15 cellular contexts compared by ENCODE assay signal in the genomic region with DNA sequence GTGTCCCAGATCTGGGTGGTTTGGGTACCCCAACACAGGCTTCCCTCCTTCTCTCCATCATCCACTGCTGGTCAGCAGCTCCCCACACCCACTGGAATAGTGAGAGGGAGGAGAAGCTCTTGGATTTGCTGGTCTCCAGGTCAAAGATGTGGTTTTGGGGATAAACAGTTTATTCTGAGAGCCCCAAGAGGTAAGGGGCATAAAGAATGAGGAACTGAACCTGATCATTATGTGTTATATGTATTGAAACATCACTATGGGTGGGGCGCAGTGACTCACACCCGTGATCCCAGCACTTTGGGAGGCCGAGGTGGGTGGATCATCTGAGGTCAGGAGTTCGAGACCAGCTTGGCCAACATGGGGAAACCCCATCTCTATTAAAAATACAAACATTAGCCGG. TPM values are rescaled to one million over a fixed set of nuclear protein-coding genes. Genes with fewer than 3 reads are reported as not detected.
A peak's percentile ranks its signal among the peaks of the same experiment; 100 is the strongest.
DNase-seq lines count a peak whose midpoint lies in the region; ATAC-seq, FAIRE-seq and TF ChIP-seq lines count a peak whose summit lies in the region.
"Had no signal": no experiment of that assay in that cellular context is flagged by ENCODE, and none has a peak within 500 bp of the region (broad histone marks: within the 10 kb centered on the region; RNA-seq: fewer than 3 reads in every experiment).

No MANE protein-coding gene starts in this region.

- CTCF ChIA-PET in Calu3 (lab: Charles Lee): no interaction called here
- CTCF ChIA-PET in HepG2 (lab: Yijun Ruan, JAX; ENCODE audit: low intra/inter-chr PET ratio, low total read pairs): no interaction called here

- H3K9me3 Mint-ChIP-seq in Calu3 (ENCODE audit: low read depth, unreplicated experiment): no peaks in the 10 kb centered on the region
- no peaks in the 10 kb centered on the region for H3K9me3 Mint-ChIP-seq in dendritic cell treated with granulocyte-macrophage colony-stimulating factor and Interleukin-4, amounts not matched to agents 40 ng/mL and 50 ng/mL, for 4 days

- H3K9me3 ChIP-seq in HepG2 (ENCODE audit: low read length): no peaks in the 10 kb centered on the region
- H3K9me3 ChIP-seq: ascending aorta, heart left ventricle, ovary had no signal

- no peak for TF ChIP-seq RAD21 in HepG2 (CRISPR knock-in tag; IDR thresholded peaks at IDR 0.05)

- no peak overlapping the region for H3K9ac ChIP-seq in HepG2 (ENCODE audit: insufficient read depth, low read depth, low read length)

- in situ Hi-C loops in HepG2 (cut with HindIII; ENCODE audit: extremely low pct_ligation_motif_present, low pct_unique_long_range_greater_than_20kb): no loop called here

- intact Hi-C loops in Calu3 (cut with micrococcal nuclease; ENCODE audit: unreplicated experiment): loop anchor here (10.0 kb wide), 1 partner anchor 229 kb away; no protein-coding TSS in a partner anchor
- intact Hi-C loops in dendritic cell treated with granulocyte-macrophage colony-stimulating factor and Interleukin-4, amounts not matched to agents 40 ng/mL and 50 ng/mL, for 4 days (cut with micrococcal nuclease): no loop called here
- intact Hi-C loops in HepG2 (cut with micrococcal nuclease; ENCODE audit: unreplicated experiment): no loop called here

- H4K20me1 ChIP-seq in HepG2 (ENCODE audit: insufficient read depth, low read length): no peaks in the 10 kb centered on the region

- H3K36me3 Mint-ChIP-seq in Calu3 (ENCODE audit: insufficient read depth, unreplicated experiment): no peaks in the 10 kb centered on the region
- peaks cover 66% of the 10 kb centered on the region for H3K36me3 Mint-ChIP-seq in dendritic cell treated with granulocyte-macrophage colony-stimulating factor and Interleukin-4, amounts not matched to agents 40 ng/mL and 50 ng/mL, for 4 days (ENCODE audit: low read depth)

- peaks cover 15% of the 10 kb centered on the region for H3K27me3 Mint-ChIP-seq in Calu3 (ENCODE audit: unreplicated experiment)
- no peaks in the 10 kb centered on the region for H3K27me3 Mint-ChIP-seq in dendritic cell treated with granulocyte-macrophage colony-stimulating factor and Interleukin-4, amounts not matched to agents 40 ng/mL and 50 ng/mL, for 4 days

- no peak overlapping the region for H3K4me3 Mint-ChIP-seq in Calu3 (ENCODE audit: low read depth, unreplicated experiment)
- H3K4me3 Mint-ChIP-seq in dendritic cell treated with granulocyte-macrophage colony-stimulating factor and Interleukin-4, amounts not matched to agents 40 ng/mL and 50 ng/mL, for 4 days: peak overlapping the region; percentile 20

- no peak for TF ChIP-seq POLR2A in HepG2 (IDR thresholded peaks at IDR 0.05; ENCODE audit: insufficient read depth in 1 of 2, low read depth in 2 of 2, low read length in 2 of 2)

- 43% methylated on average over 5 of the region's 5 CpGs for whole genome bisulfite sequencing in HepG2 (ENCODE audit: low lambda C conversion rate)

- H3K4me2 ChIP-seq in HepG2 (ENCODE audit: low read depth, low read length): no peak overlapping the region

- peaks cover 46% of the 10 kb centered on the region for H3K4me1 ChIP-seq in HepG2 (ENCODE audit: insufficient read depth, low read length)

- DNase-seq in AG08396 (ENCODE audit: low spot score) (peak; percentile 7), Calu3 (peak; percentile 47), SIG-M5 treated with dmso at 0.1 percent for 504 hours (lab: John Stamatoyannopoulos, UW; ENCODE audit: unreplicated experiment) (peak; percentile 72), activated gamma-delta T cell (lab: John Stamatoyannopoulos, UW) (no peak), D721Med (ENCODE audit: insufficient read length, low spot score) (no peak), iPS-NIHi7 (ENCODE audit: extremely low spot score) (no peak), HepG2 (ENCODE audit: low spot score) (no peak)
- DNase-seq: activated CD4-positive, CD25-positive, alpha-beta regulatory T cell treated with anti-CD3 and anti-CD28 coated beads, Interleukin-2, amount 50 U/mL, for 72 hours; C1 segment of cervical spinal cord; heart left ventricle; left ventricle myocardium superior; MM.1S; ovary had no signal

- H3K27me3 ChIP-seq in HepG2 (ENCODE audit: control insufficient read depth in 1 of 2, insufficient read depth in 2 of 2, low read length in 2 of 2): peaks cover 0 to 19% of the 10 kb centered on the region in 2 experiments; a peak in 4 of 5 replicates
- H3K27me3 ChIP-seq: ascending aorta, heart left ventricle, ovary had no signal

- H3K4me3 ChIP-seq in HepG2 (replicated peaks in 1 of 3; ENCODE audit: insufficient read depth in 1 of 3, low read depth in 2 of 3, low read length in 3 of 3): no peak overlapping the region
- H3K4me3 ChIP-seq: ascending aorta, heart left ventricle, ovary had no signal

- no peaks in the 10 kb centered on the region for H3K36me3 ChIP-seq in HepG2 (replicated peaks in 1 of 2; ENCODE audit: control insufficient read depth in 1 of 2, insufficient read depth in 2 of 2, low read length in 2 of 2)
- H3K36me3 ChIP-seq: ascending aorta, ovary had no signal

- H3K4me1 Mint-ChIP-seq in Calu3 (ENCODE audit: low read depth, unreplicated experiment): peaks cover 6% of the 10 kb centered on the region
- H3K4me1 Mint-ChIP-seq in dendritic cell treated with granulocyte-macrophage colony-stimulating factor and Interleukin-4, amounts not matched to agents 40 ng/mL and 50 ng/mL, for 4 days (ENCODE audit: low read depth): peaks cover 70% of the 10 kb centered on the region

- FAIRE-seq in D721Med (lab: Jason Lieb, UNC) (no peak), HepG2 (lab: Jason Lieb, UNC) (no peak)

- no peak overlapping the region for H3K27ac Mint-ChIP-seq in Calu3 (ENCODE audit: unreplicated experiment)
- H3K27ac Mint-ChIP-seq in dendritic cell treated with granulocyte-macrophage colony-stimulating factor and Interleukin-4, amounts not matched to agents 40 ng/mL and 50 ng/mL, for 4 days: peak overlapping the region; percentile 99

- POLR2A ChIA-PET in HepG2 (lab: Yijun Ruan, JAX): no interaction called here

- BruUV-seq in Calu3 (replicated peaks; lab: Mats Ljungman, UMichigan): no TSS peak
- BruUV-seq in HepG2 (replicated peaks; lab: Mats Ljungman, UMichigan): no TSS peak

- no peak for ATAC-seq in HepG2
- ATAC-seq: heart left ventricle, left ventricle myocardium superior had no signal

- TF ChIP-seq CTCF in Calu3 (IDR thresholded peaks at IDR 0.05; ENCODE audit: unreplicated experiment): no peak
- TF ChIP-seq CTCF in D721Med (IDR thresholded peaks at IDR 0.05; ENCODE audit: insufficient read depth, missing control alignments): no peak
- TF ChIP-seq CTCF in HepG2 (CRISPR knock-in tag; IDR thresholded peaks at IDR 0.05): no peak

- TF ChIP-seq EP300 in HepG2 (IDR thresholded peaks at IDR 0.05; ENCODE audit: low read depth in 2 of 2, low read length in 2 of 2) (no peak), HepG2 (CRISPR knock-in tag; IDR thresholded peaks at IDR 0.05; ENCODE audit: borderline replicate concordance) (no peak)

- H3K79me2 ChIP-seq in HepG2 (ENCODE audit: insufficient read depth, low read length): no peaks in the 10 kb centered on the region

- H2AFZ ChIP-seq in HepG2 (ENCODE audit: low read length): no peak overlapping the region

- no peak overlapping the region for H3K27ac ChIP-seq in HepG2 (ENCODE audit: extremely low read length, insufficient read depth, low read length)
- H3K27ac ChIP-seq: ascending aorta, ovary had no signal

RNA-seq across cellular contexts. Expression of gene DPEP2, which starts 3.9 kb away (rescaled TPM):
- total RNA-seq in Calu3 (2022) (not detected in 2 replicates), HepG2 (2016; rRNA removed; fragmentation: Illumina TruSeq; extraction: Trizol) (not detected in 2 replicates)
- not detected in 2 replicates for total RNA-seq in HepG2 (2016; cell fraction: cytosol; rRNA removed; fragmentation: Illumina TruSeq; extraction: Trizol; ENCODE audit: low read depth)
- total RNA-seq in HepG2 (2016; cell fraction: insoluble cytoplasmic fraction; rRNA removed; fragmentation: Illumina TruSeq; extraction: Trizol): not detected in 2 replicates
- total RNA-seq in HepG2 (2016; cell fraction: membrane; rRNA removed; fragmentation: Illumina TruSeq; extraction: Trizol): not detected in 2 replicates
- not detected in 2 replicates for total RNA-seq in HepG2 (2016; cell fraction: nucleus; rRNA removed; fragmentation: Illumina TruSeq; extraction: Trizol)
- 0.18 and 0.26 TPM in 2 replicates for polyA plus RNA-seq in HepG2 (2011; rRNA removed)
- 0.08 and 0.27 TPM in 2 replicates for polyA plus RNA-seq in HepG2 (2011; cell fraction: cytosol; rRNA removed)
- polyA plus RNA-seq in HepG2 (2011; cell fraction: nucleus; rRNA removed): 0.38 and 0.45 TPM in 2 replicates
- 0.73 TPM in 1 of 2 replicates, not detected in the other for polyA plus RNA-seq in HepG2 (2012)
- not detected in 2 replicates for polyA plus RNA-seq in HepG2 (2016; cell fraction: cytosol; fragmentation: Illumina TruSeq; extraction: Trizol; ENCODE audit: low read depth)
- polyA plus RNA-seq in HepG2 (2016; cell fraction: insoluble cytoplasmic fraction; fragmentation: Illumina TruSeq; extraction: Trizol; ENCODE audit: low read depth): not detected in 2 replicates
- polyA plus RNA-seq in HepG2 (2016; cell fraction: membrane; fragmentation: Illumina TruSeq; extraction: Trizol; ENCODE audit: low read depth): not detected in 2 replicates
- polyA plus RNA-seq in HepG2 (2016; cell fraction: nucleus; fragmentation: Illumina TruSeq; extraction: Trizol; ENCODE audit: insufficient read depth, low read depth): not detected in 2 replicates
- 0.21 and 0.80 TPM in 2 replicates for polyA minus RNA-seq in HepG2 (2011; rRNA and poly(A)+ RNA removed; ENCODE audit: low replicate concordance)
- 0.53 TPM in 1 of 2 replicates, not detected in the other for polyA minus RNA-seq in HepG2 (2011; cell fraction: cytosol; rRNA and poly(A)+ RNA removed)
- 0.26 TPM in 1 of 2 replicates, not detected in the other for polyA minus RNA-seq in HepG2 (2011; cell fraction: nucleus; rRNA and poly(A)+ RNA removed)

RNA-seq across cellular contexts. Expression of gene DPEP3, which starts 15.1 kb away (rescaled TPM):
- total RNA-seq in Calu3 (2022) (not detected in 2 replicates), HepG2 (2016; rRNA removed; fragmentation: Illumina TruSeq; extraction: Trizol) (not detected in 2 replicates)
- total RNA-seq in HepG2 (2016; cell fraction: cytosol; rRNA removed; fragmentation: Illumina TruSeq; extraction: Trizol; ENCODE audit: low read depth): not detected in 2 replicates
- total RNA-seq in HepG2 (2016; cell fraction: insoluble cytoplasmic fraction; rRNA removed; fragmentation: Illumina TruSeq; extraction: Trizol): not detected in 2 replicates
- total RNA-seq in HepG2 (2016; cell fraction: membrane; rRNA removed; fragmentation: Illumina TruSeq; extraction: Trizol): not detected in 2 replicates
- total RNA-seq in HepG2 (2016; cell fraction: nucleus; rRNA removed; fragmentation: Illumina TruSeq; extraction: Trizol): not detected in 2 replicates
- not detected in 2 replicates for polyA plus RNA-seq in HepG2 (2011; rRNA removed)
- polyA plus RNA-seq in HepG2 (2011; cell fraction: cytosol; rRNA removed): not detected in 2 replicates
- polyA plus RNA-seq in HepG2 (2011; cell fraction: nucleus; rRNA removed): not detected in 2 replicates
- polyA plus RNA-seq in HepG2 (2012): not detected in 2 replicates
- polyA plus RNA-seq in HepG2 (2016; cell fraction: cytosol; fragmentation: Illumina TruSeq; extraction: Trizol; ENCODE audit: low read depth): not detected in 2 replicates
- polyA plus RNA-seq in HepG2 (2016; cell fraction: insoluble cytoplasmic fraction; fragmentation: Illumina TruSeq; extraction: Trizol; ENCODE audit: low read depth): not detected in 2 replicates
- not detected in 2 replicates for polyA plus RNA-seq in HepG2 (2016; cell fraction: membrane; fragmentation: Illumina TruSeq; extraction: Trizol; ENCODE audit: low read depth)
- polyA plus RNA-seq in HepG2 (2016; cell fraction: nucleus; fragmentation: Illumina TruSeq; extraction: Trizol; ENCODE audit: insufficient read depth, low read depth): not detected in 2 replicates
- polyA minus RNA-seq in HepG2 (2011; rRNA and poly(A)+ RNA removed; ENCODE audit: low replicate concordance): not detected in 2 replicates
- polyA minus RNA-seq in HepG2 (2011; cell fraction: cytosol; rRNA and poly(A)+ RNA removed): not detected in 2 replicates
- polyA minus RNA-seq in HepG2 (2011; cell fraction: nucleus; rRNA and poly(A)+ RNA removed): not detected in 2 replicates
- total RNA-seq: ascending aorta, left ventricle myocardium superior had no signal
- polyA plus RNA-seq: heart left ventricle had no signal

RNA-seq across cellular contexts. Expression of gene DPEP2NB, which starts 20.3 kb away (rescaled TPM):
- not detected in 2 replicates for total RNA-seq in Calu3 (2022)
- not detected in 2 replicates for total RNA-seq in HepG2 (2016; rRNA removed; fragmentation: Illumina TruSeq; extraction: Trizol)
- not detected in 2 replicates for total RNA-seq in HepG2 (2016; cell fraction: cytosol; rRNA removed; fragmentation: Illumina TruSeq; extraction: Trizol; ENCODE audit: low read depth)
- not detected in 2 replicates for total RNA-seq in HepG2 (2016; cell fraction: insoluble cytoplasmic fraction; rRNA removed; fragmentation: Illumina TruSeq; extraction: Trizol)
- not detected in 2 replicates for total RNA-seq in HepG2 (2016; cell fraction: membrane; rRNA removed; fragmentation: Illumina TruSeq; extraction: Trizol)
- not detected in 2 replicates for total RNA-seq in HepG2 (2016; cell fraction: nucleus; rRNA removed; fragmentation: Illumina TruSeq; extraction: Trizol)
- not detected in 2 replicates for polyA plus RNA-seq in HepG2 (2011; rRNA removed)
- polyA plus RNA-seq in HepG2 (2011; cell fraction: cytosol; rRNA removed): not detected in 2 replicates
- not detected in 2 replicates for polyA plus RNA-seq in HepG2 (2011; cell fraction: nucleus; rRNA removed)
- not detected in 2 replicates for polyA plus RNA-seq in HepG2 (2012)
- not detected in 2 replicates for polyA plus RNA-seq in HepG2 (2016; cell fraction: cytosol; fragmentation: Illumina TruSeq; extraction: Trizol; ENCODE audit: low read depth)
- polyA plus RNA-seq in HepG2 (2016; cell fraction: insoluble cytoplasmic fraction; fragmentation: Illumina TruSeq; extraction: Trizol; ENCODE audit: low read depth): not detected in 2 replicates
- not detected in 2 replicates for polyA plus RNA-seq in HepG2 (2016; cell fraction: membrane; fragmentation: Illumina TruSeq; extraction: Trizol; ENCODE audit: low read depth)
- polyA plus RNA-seq in HepG2 (2016; cell fraction: nucleus; fragmentation: Illumina TruSeq; extraction: Trizol; ENCODE audit: insufficient read depth, low read depth): not detected in 2 replicates
- polyA minus RNA-seq in HepG2 (2011; rRNA and poly(A)+ RNA removed; ENCODE audit: low replicate concordance): not detected in 2 replicates
- not detected in 2 replicates for polyA minus RNA-seq in HepG2 (2011; cell fraction: cytosol; rRNA and poly(A)+ RNA removed)
- polyA minus RNA-seq in HepG2 (2011; cell fraction: nucleus; rRNA and poly(A)+ RNA removed): not detected in 2 replicates
- total RNA-seq: ascending aorta, heart left ventricle, left ventricle myocardium superior, ovary had no signal
- polyA plus RNA-seq: heart left ventricle, ovary had no signal

RNA-seq across cellular contexts. Expression of gene SLC12A4, which starts 27.0 kb away (rescaled TPM):
- total RNA-seq in Calu3 (2022) (31.7 and 38.0 TPM in 2 replicates), HepG2 (2016; rRNA removed; fragmentation: Illumina TruSeq; extraction: Trizol) (23.1 and 65.1 TPM in 2 replicates)
- 26.9 and 34.0 TPM in 2 replicates for total RNA-seq in HepG2 (2016; cell fraction: cytosol; rRNA removed; fragmentation: Illumina TruSeq; extraction: Trizol; ENCODE audit: low read depth)
- 17.0 and 65.2 TPM in 2 replicates for total RNA-seq in HepG2 (2016; cell fraction: insoluble cytoplasmic fraction; rRNA removed; fragmentation: Illumina TruSeq; extraction: Trizol)
- 31.5 and 34.1 TPM in 2 replicates for total RNA-seq in HepG2 (2016; cell fraction: membrane; rRNA removed; fragmentation: Illumina TruSeq; extraction: Trizol)
- 87.0 and 109 TPM in 2 replicates for total RNA-seq in HepG2 (2016; cell fraction: nucleus; rRNA removed; fragmentation: Illumina TruSeq; extraction: Trizol)
- 84.3 and 134 TPM in 2 replicates for polyA plus RNA-seq in HepG2 (2011; rRNA removed)
- polyA plus RNA-seq in HepG2 (2011; cell fraction: cytosol; rRNA removed): 42.1 and 54.3 TPM in 2 replicates
- polyA plus RNA-seq in HepG2 (2011; cell fraction: nucleus; rRNA removed): 687 and 790 TPM in 2 replicates
- polyA plus RNA-seq in HepG2 (2012): 66.6 and 79.4 TPM in 2 replicates
- 9.6 and 12.5 TPM in 2 replicates for polyA plus RNA-seq in HepG2 (2016; cell fraction: cytosol; fragmentation: Illumina TruSeq; extraction: Trizol; ENCODE audit: low read depth)
- polyA plus RNA-seq in HepG2 (2016; cell fraction: insoluble cytoplasmic fraction; fragmentation: Illumina TruSeq; extraction: Trizol; ENCODE audit: low read depth): 12.0 and 18.1 TPM in 2 replicates
- 17.2 and 19.1 TPM in 2 replicates for polyA plus RNA-seq in HepG2 (2016; cell fraction: membrane; fragmentation: Illumina TruSeq; extraction: Trizol; ENCODE audit: low read depth)
- 253 and 270 TPM in 2 replicates for polyA plus RNA-seq in HepG2 (2016; cell fraction: nucleus; fragmentation: Illumina TruSeq; extraction: Trizol; ENCODE audit: insufficient read depth, low read depth)
- 74.6 and 238 TPM in 2 replicates for polyA minus RNA-seq in HepG2 (2011; rRNA and poly(A)+ RNA removed; ENCODE audit: low replicate concordance)
- 48.3 and 54.6 TPM in 2 replicates for polyA minus RNA-seq in HepG2 (2011; cell fraction: cytosol; rRNA and poly(A)+ RNA removed)
- polyA minus RNA-seq in HepG2 (2011; cell fraction: nucleus; rRNA and poly(A)+ RNA removed): 152 and 193 TPM in 2 replicates

RNA-seq across cellular contexts. Expression of gene DDX28, which starts 27.6 kb away (rescaled TPM):
- 16.8 and 21.5 TPM in 2 replicates for total RNA-seq in Calu3 (2022)
- total RNA-seq in HepG2 (2016; rRNA removed; fragmentation: Illumina TruSeq; extraction: Trizol): 16.4 and 18.4 TPM in 2 replicates
- 2.8 and 3.0 TPM in 2 replicates for total RNA-seq in HepG2 (2016; cell fraction: cytosol; rRNA removed; fragmentation: Illumina TruSeq; extraction: Trizol; ENCODE audit: low read depth)
- 16.5 and 18.2 TPM in 2 replicates for total RNA-seq in HepG2 (2016; cell fraction: insoluble cytoplasmic fraction; rRNA removed; fragmentation: Illumina TruSeq; extraction: Trizol)
- total RNA-seq in HepG2 (2016; cell fraction: membrane; rRNA removed; fragmentation: Illumina TruSeq; extraction: Trizol): 5.7 and 7.5 TPM in 2 replicates
- 11.7 and 13.6 TPM in 2 replicates for total RNA-seq in HepG2 (2016; cell fraction: nucleus; rRNA removed; fragmentation: Illumina TruSeq; extraction: Trizol)
- polyA plus RNA-seq in HepG2 (2011; rRNA removed): 13.6 and 14.1 TPM in 2 replicates
- polyA plus RNA-seq in HepG2 (2011; cell fraction: cytosol; rRNA removed): 12.4 and 15.6 TPM in 2 replicates
- 8.7 and 9.9 TPM in 2 replicates for polyA plus RNA-seq in HepG2 (2011; cell fraction: nucleus; rRNA removed)
- 6.3 and 6.8 TPM in 2 replicates for polyA plus RNA-seq in HepG2 (2012)
- polyA plus RNA-seq in HepG2 (2016; cell fraction: cytosol; fragmentation: Illumina TruSeq; extraction: Trizol; ENCODE audit: low read depth): 1.2 and 1.6 TPM in 2 replicates
- polyA plus RNA-seq in HepG2 (2016; cell fraction: insoluble cytoplasmic fraction; fragmentation: Illumina TruSeq; extraction: Trizol; ENCODE audit: low read depth): 14.5 and 16.0 TPM in 2 replicates
- 2.6 and 3.1 TPM in 2 replicates for polyA plus RNA-seq in HepG2 (2016; cell fraction: membrane; fragmentation: Illumina TruSeq; extraction: Trizol; ENCODE audit: low read depth)
- 13.9 and 15.5 TPM in 2 replicates for polyA plus RNA-seq in HepG2 (2016; cell fraction: nucleus; fragmentation: Illumina TruSeq; extraction: Trizol; ENCODE audit: insufficient read depth, low read depth)
- polyA minus RNA-seq in HepG2 (2011; rRNA and poly(A)+ RNA removed; ENCODE audit: low replicate concordance): 19.4 and 28.5 TPM in 2 replicates
- polyA minus RNA-seq in HepG2 (2011; cell fraction: cytosol; rRNA and poly(A)+ RNA removed): 7.2 and 10.0 TPM in 2 replicates
- 18.2 and 19.9 TPM in 2 replicates for polyA minus RNA-seq in HepG2 (2011; cell fraction: nucleus; rRNA and poly(A)+ RNA removed)

Comparison
In these comparisons a context has a peak if more than half of its experiments do, and no peak if none do; other contexts are left out.
1. DNase-seq: peak in AG08396 (single experiment), Calu3 (single experiment) and SIG-M5 treated with dmso at 0.1 percent for 504 hours (single experiment); none in activated gamma-delta T cell (single experiment), D721Med (single experiment), iPS-NIHi7 (single experiment) and HepG2 (single experiment).